In genomic region chr7:23377134-23377533, GRCh38 we compare ENCODE assay signal across 15 cellular contexts.
DNase-seq lines count a peak whose midpoint lies in the region; ATAC-seq, FAIRE-seq and TF ChIP-seq lines count a peak whose summit lies in the region.
"Had no signal": no experiment of that assay in that cellular context is flagged by ENCODE, and none has a peak within 500 bp of the region (broad histone marks: within the 10 kb centered on the region; RNA-seq: fewer than 3 reads in every experiment).

No MANE protein-coding gene starts in this region.

- ATAC-seq in esophagus mucosa (peak; percentile 46), HG03565 (IDR thresholded peaks at IDR 0.05; ENCODE audit: unreplicated experiment) (no peak), heart left ventricle (no peak)

- FAIRE-seq in GM12892 (lab: Jason Lieb, UNC): peak; percentile 14

- peak; percentile 77 for DNase-seq in A172 (ENCODE audit: low spot score)
- DNase-seq in GM12892 (ENCODE audit: insufficient read length): no peak
- peak in 1 of 2 experiments; percentile 51 for DNase-seq in SJSA1 (ENCODE audit: low read depth in 1 of 2, low spot score in 2 of 2)
- no peak for DNase-seq in NCI-H1436 (lab: John Stamatoyannopoulos, UW)
- no peak for DNase-seq in heart left ventricle
- no peak for DNase-seq in NAMALWA (ENCODE audit: low spot score)
- DNase-seq: aorta, DND-41, H9, hypothalamus, NCI-H345, nephron progenitor cell, Peyer's patch had no signal

- H3K27me3 ChIP-seq in SJSA1 (replicated peaks) (no peaks in the 10 kb centered on the region), heart left ventricle (peaks cover 0 to 3% (median 0%) of the 10 kb centered on the region in 9 donors)
- H3K27me3 ChIP-seq: Peyer's patch had no signal

- H3K36me3 ChIP-seq in SJSA1 (peaks cover 14% of the 10 kb centered on the region), heart left ventricle (no peaks in the 10 kb centered on the region)
- H3K36me3 ChIP-seq: Peyer's patch had no signal

- no peak for TF ChIP-seq CTCF in heart left ventricle (IDR thresholded peaks at IDR 0.05)

- H3K4me1 ChIP-seq in SJSA1 (replicated peaks) (peaks cover 25% of the 10 kb centered on the region), heart left ventricle (peaks cover 0 to 10% (median 0%) of the 10 kb centered on the region in 12 donors)

- H3K9me3 ChIP-seq in SJSA1 (replicated peaks) (no peaks in the 10 kb centered on the region), heart left ventricle (no peaks in the 10 kb centered on the region)
- H3K9me3 ChIP-seq: Peyer's patch had no signal

- TF ChIP-seq POLR2A in GM12892 (IDR thresholded peaks at IDR 0.05; ENCODE audit: low read depth, low read length) (no peak), heart left ventricle (IDR thresholded peaks at IDR 0.05) (no peak)

- WGBS in heart left ventricle, 4 donors: 80 to 89% (median 84%) methylated on average over 3 of the region's 3 CpGs

- H3K27ac ChIP-seq in SJSA1 (peak overlapping the region; percentile 7; the same call in 1 of the 2 replicates), heart left ventricle (no peak overlapping the region)
- H3K27ac ChIP-seq: Peyer's patch had no signal

- intact Hi-C loops in heart left ventricle (cut with DNase I): no loop called here

- H3K4me3 ChIP-seq in SJSA1 (no peak overlapping the region), heart left ventricle (no peak overlapping the region)
- H3K4me3 ChIP-seq: Peyer's patch had no signal
